ENCODE assay signal across 9 cellular contexts in the genomic region with DNA sequence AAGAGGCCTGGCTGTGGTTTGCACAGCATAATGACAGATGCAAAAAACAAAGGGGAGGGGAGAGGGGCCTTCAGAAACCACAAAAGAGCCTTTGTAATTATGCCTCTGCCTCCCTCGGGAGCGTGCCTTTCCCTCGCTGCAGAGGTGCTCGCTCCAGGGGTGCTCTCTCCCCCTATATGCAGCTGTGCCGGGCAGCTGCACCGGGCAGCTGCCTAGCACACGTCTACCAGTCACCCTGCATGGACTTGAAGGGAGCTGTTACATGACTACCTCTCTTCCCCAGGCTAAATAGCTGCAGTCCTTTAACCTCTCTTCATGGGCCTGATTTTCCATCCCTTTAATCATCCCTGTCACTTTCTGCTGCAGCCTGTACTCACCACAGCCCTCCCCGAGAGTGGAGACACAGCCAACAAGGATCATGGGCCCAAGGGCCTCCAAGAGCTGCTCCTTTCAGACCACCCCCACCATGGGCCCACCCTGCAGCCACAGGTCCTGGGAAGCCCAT.
DNase-seq lines count a peak whose midpoint lies in the region; ATAC-seq and TF ChIP-seq lines count a peak whose summit lies in the region.
"Had no signal": no experiment of that assay in that cellular context is flagged by ENCODE, and none has a peak within 500 bp of the region (broad histone marks: within the 10 kb centered on the region; RNA-seq: fewer than 3 reads in every experiment).

No MANE protein-coding gene starts in this region.

- CTCF ChIA-PET in Caco-2 (lab: Charles Lee), result interaction anchor here (0.5 to 1.5 kb wide), 4 partner anchors 10 to 207 kb away, joined by 3 to 5 read pairs (median 4); no protein-coding TSS in a partner anchor

- TF ChIP-seq CTCF in KMS-11 (conservative IDR thresholded peaks at IDR 0.05; ENCODE audit: low read depth, low read length) (no peak), hepatocyte (IDR thresholded peaks at IDR 0.05; ENCODE audit: poor library complexity) (no peak), Caco-2 (IDR thresholded peaks at IDR 0.05; ENCODE audit: insufficient read depth in 1 of 2, low read depth in 1 of 2, low read length in 1 of 2, severe bottlenecking in 1 of 2, unreplicated experiment in 1 of 2) (no peak)

- no peak overlapping the region for H3K27ac Mint-ChIP-seq in stimulated activated naive B cell treated with anti-CD40 and anti-IgM and Interleukin-4, amounts not matched to agents 10 μg/mL and 1 μg/mL and 100 μg/mL, for 72 hours
- no peak overlapping the region for H3K27ac Mint-ChIP-seq in Caco-2 (ENCODE audit: unreplicated experiment)

- H3K9ac ChIP-seq in KMS-11, result peak overlapping the region; percentile 22; the same call in 1 of the 2 replicates

- no peak overlapping the region for H3K4me3 ChIP-seq in KMS-11 (IDR thresholded peaks at IDR 0.05; ENCODE audit: insufficient read depth, low read depth, low read length)
- no peak overlapping the region for H3K4me3 ChIP-seq in hepatocyte
- no peak overlapping the region for H3K4me3 ChIP-seq in Caco-2 (ENCODE audit: low read depth, low read length)

- peaks cover 30% of the 10 kb centered on the region for H3K4me1 ChIP-seq in KMS-11 (ENCODE audit: low read depth, poor library complexity, severe bottlenecking)
- peaks cover 31% of the 10 kb centered on the region for H3K4me1 ChIP-seq in hepatocyte (ENCODE audit: insufficient read depth)
- H3K4me1 ChIP-seq in Caco-2, result no peaks in the 10 kb centered on the region

- no peaks in the 10 kb centered on the region for H4K20me1 ChIP-seq in KMS-11 (ENCODE audit: insufficient read depth)
- H4K20me1 ChIP-seq in hepatocyte (ENCODE audit: insufficient read depth, poor library complexity, severe bottlenecking), result no peaks in the 10 kb centered on the region

- no peaks in the 10 kb centered on the region for H3K9me3 ChIP-seq in hepatocyte (ENCODE audit: low read depth)
- no peaks in the 10 kb centered on the region for H3K9me3 ChIP-seq in Caco-2

- no peaks in the 10 kb centered on the region for H3K36me3 Mint-ChIP-seq in stimulated activated naive B cell treated with anti-CD40 and anti-IgM and Interleukin-4, amounts not matched to agents 10 μg/mL and 1 μg/mL and 100 μg/mL, for 72 hours
- H3K36me3 Mint-ChIP-seq in Caco-2 (ENCODE audit: insufficient read depth, unreplicated experiment), result no peaks in the 10 kb centered on the region

- ATAC-seq in stimulated activated naive B cell treated with anti-CD40 and anti-IgM and Interleukin-4, amounts not matched to agents 10 μg/mL and 1 μg/mL and 100 μg/mL, for 72 hours (replicated peaks), result peak; percentile 29 to 36
- ATAC-seq in GM18520 (IDR thresholded peaks at IDR 0.05; ENCODE audit: unreplicated experiment) (no peak), HG02885 (IDR thresholded peaks at IDR 0.05; ENCODE audit: poor library complexity, unreplicated experiment) (no peak)

- H3K4me2 ChIP-seq in KMS-11 (peak overlapping the region; percentile 90), hepatocyte (peak overlapping the region; percentile 19)

- POLR2A ChIA-PET in Caco-2 (lab: Charles Lee), result no interaction called here

- no peaks in the 10 kb centered on the region for H3K9me3 Mint-ChIP-seq in stimulated activated naive B cell treated with anti-CD40 and anti-IgM and Interleukin-4, amounts not matched to agents 10 μg/mL and 1 μg/mL and 100 μg/mL, for 72 hours
- no peaks in the 10 kb centered on the region for H3K9me3 Mint-ChIP-seq in Caco-2 (ENCODE audit: unreplicated experiment)

- no peak overlapping the region for H3K4me3 Mint-ChIP-seq in stimulated activated naive B cell treated with anti-CD40 and anti-IgM and Interleukin-4, amounts not matched to agents 10 μg/mL and 1 μg/mL and 100 μg/mL, for 72 hours
- no peak overlapping the region for H3K4me3 Mint-ChIP-seq in Caco-2 (ENCODE audit: unreplicated experiment)

- H3K27ac ChIP-seq in KMS-11, result peak overlapping the region; percentile 61
- peak overlapping the region; percentile 68 for H3K27ac ChIP-seq in hepatocyte

- 42% methylated on average over 8 of the region's 8 CpGs for WGBS in hepatocyte (ENCODE audit: low lambda C conversion rate, missing lambda C conversion rate)

- no TSS peak for BruUV-seq in Caco-2 (replicated peaks; lab: Mats Ljungman, UMichigan)

- peaks cover 28 to 32% of the 10 kb centered on the region in 2 donors for H3K27me3 Mint-ChIP-seq in stimulated activated naive B cell treated with anti-CD40 and anti-IgM and Interleukin-4, amounts not matched to agents 10 μg/mL and 1 μg/mL and 100 μg/mL, for 72 hours
- no peaks in the 10 kb centered on the region for H3K27me3 Mint-ChIP-seq in Caco-2 (ENCODE audit: insufficient read depth, unreplicated experiment)

- H3K79me2 ChIP-seq in KMS-11 (ENCODE audit: insufficient read depth, low read depth) (no peaks in the 10 kb centered on the region), hepatocyte (no peaks in the 10 kb centered on the region)

- intact Hi-C loops in Caco-2 (cut with micrococcal nuclease; ENCODE audit: unreplicated experiment), result no loop called here

- DNase-seq in NCI-H748 treated with DMSO at 0.1 percent for 48 hours (lab: John Stamatoyannopoulos, UW) (peak; percentile 28), hepatocyte (ENCODE audit: low spot score) (no peak), Caco-2 (no peak)
- DNase-seq in stimulated activated naive B cell treated with anti-CD40 and anti-IgM and Interleukin-4, amounts not matched to agents 10 μg/mL and 1 μg/mL and 100 μg/mL, for 72 hours, result no peak
- no peak for DNase-seq in stimulated activated naive CD4-positive, alpha-beta T cell treated with Interleukin-2 at 50 U/mL for 16 hours (lab: John Stamatoyannopoulos, UW)
- DNase-seq: RPMI8226 had no signal

- H3K27me3 ChIP-seq in KMS-11 (ENCODE audit: insufficient read depth, low read depth), result no peaks in the 10 kb centered on the region
- no peaks in the 10 kb centered on the region for H3K27me3 ChIP-seq in hepatocyte
- no peaks in the 10 kb centered on the region for H3K27me3 ChIP-seq in Caco-2 (replicated peaks; ENCODE audit: control insufficient read depth, insufficient read depth, low read length)

- no peaks in the 10 kb centered on the region for H3K36me3 ChIP-seq in KMS-11 (ENCODE audit: insufficient read depth)
- H3K36me3 ChIP-seq in hepatocyte (replicated peaks; ENCODE audit: insufficient read depth, low read depth), result no peaks in the 10 kb centered on the region
- H3K36me3 ChIP-seq in Caco-2 (ENCODE audit: control insufficient read depth, insufficient read depth, low read length), result no peaks in the 10 kb centered on the region

- peaks cover 8 to 9% of the 10 kb centered on the region in 2 donors for H3K4me1 Mint-ChIP-seq in stimulated activated naive B cell treated with anti-CD40 and anti-IgM and Interleukin-4, amounts not matched to agents 10 μg/mL and 1 μg/mL and 100 μg/mL, for 72 hours
- H3K4me1 Mint-ChIP-seq in Caco-2 (ENCODE audit: low read depth, unreplicated experiment), result no peaks in the 10 kb centered on the region

- H2AFZ ChIP-seq in KMS-11 (ENCODE audit: low read depth) (peak overlapping the region; percentile 36; the same call in 1 of the 2 replicates), hepatocyte (no peak overlapping the region)

- H3K9me2 ChIP-seq in hepatocyte (replicated peaks; ENCODE audit: insufficient read depth), result no peaks in the 10 kb centered on the region

Comparison
In these comparisons a context has a peak if more than half of its experiments do, and no peak if none do; other contexts are left out.
1. ATAC-seq: peak in stimulated activated naive B cell treated with anti-CD40 and anti-IgM and Interleukin-4, amounts not matched to agents 10 μg/mL and 1 μg/mL and 100 μg/mL, for 72 hours (2 of 2); none in GM18520 (single experiment) and HG02885 (single experiment).